ENCODE assay signal across 9 cellular contexts in genomic region chrX:116827063-116827462, GRCh38.
"Had no signal": no experiment of that assay in that cellular context is flagged by ENCODE, and none has a peak within 500 bp of the region (broad histone marks: within the 10 kb centered on the region; RNA-seq: fewer than 3 reads in every experiment).

No MANE protein-coding gene starts in this region.

- H3K36me3 Mint-ChIP-seq: IgD-negative memory B cell had no signal

- H3K27ac Mint-ChIP-seq: H9, IgD-negative memory B cell had no signal

- H3K27ac ChIP-seq: GM23248, HL-60 had no signal

- H3K4me3 Mint-ChIP-seq: H9, IgD-negative memory B cell had no signal

- ATAC-seq: HepG2 had no signal

- DNase-seq: GM23248, H9, HCEC 1CT, KBM-7 had no signal

- H3K9ac ChIP-seq: GM23248 had no signal

- H2AFZ ChIP-seq: GM23248 had no signal

- FAIRE-seq: H1, H54, HepG2 had no signal

- H3K4me3 ChIP-seq: GM23248 had no signal

- H3K4me1 Mint-ChIP-seq: IgD-negative memory B cell had no signal

- H3K27me3 Mint-ChIP-seq: IgD-negative memory B cell had no signal
